ENCODE assay signal across 1 cellular context in genomic region chr19:5805465-5806132, GRCh38.
A peak's percentile ranks its signal among the peaks of the same experiment; 100 is the strongest.
TF ChIP-seq lines count a peak whose summit lies in the region.

No MANE protein-coding gene starts in this region.

TF ChIP-seq in HepG2, 621 proteins besides CTCF, POLR2A, EP300 and RAD21 (continued from another document and continues in another):
- TF ChIP-seq ZNF503 (CRISPR knock-in tag; IDR thresholded peaks at IDR 0.05) (no peak), ZNF574 (CRISPR knock-in tag; IDR thresholded peaks at IDR 0.05) (peak; percentile 48), ZMYM2 (CRISPR knock-in tag; IDR thresholded peaks at IDR 0.05) (peak; percentile 32; the same call in 1 of the 2 replicates), ZNF740 (CRISPR knock-in tag; IDR thresholded peaks at IDR 0.05) (peak; percentile 87), ZNF274 (CRISPR knock-in tag; IDR thresholded peaks at IDR 0.05) (0 out of 2 replicates have a peak, but pooled peaks have one; percentile 38), ZNF713 (CRISPR knock-in tag; IDR thresholded peaks at IDR 0.05) (no peak), ZNF563 (CRISPR knock-in tag; IDR thresholded peaks at IDR 0.05) (no peak), SMARCC2 (IDR thresholded peaks at IDR 0.05) (no peak), ZNF710 (CRISPR knock-in tag; IDR thresholded peaks at IDR 0.05; ENCODE audit: borderline replicate concordance) (0 out of 2 replicates have a peak, but pooled peaks have one; percentile 38), POLR2AphosphoS2 (IDR thresholded peaks at IDR 0.05; ENCODE audit: low read depth, low read length) (no peak), ZSCAN30 (CRISPR knock-in tag; IDR thresholded peaks at IDR 0.05) (no peak), ZNF569 (CRISPR knock-in tag; IDR thresholded peaks at IDR 0.05; ENCODE audit: borderline replicate concordance) (no peak), RFX1 (IDR thresholded peaks at IDR 0.05) (no peak), ZNF746 (CRISPR knock-in tag; IDR thresholded peaks at IDR 0.05) (peak; percentile 55), KLF9 (CRISPR knock-in tag; IDR thresholded peaks at IDR 0.05; ENCODE audit: low read depth) (no peak), RBFOX2 (IDR thresholded peaks at IDR 0.05; ENCODE audit: low read depth, low read length) (0 out of 2 replicates have a peak, but pooled peaks have one; percentile 39), ZNF800 (CRISPR knock-in tag; IDR thresholded peaks at IDR 0.05) (peak; percentile 60; the same call in 1 of the 2 replicates), SALL2 (CRISPR knock-in tag; IDR thresholded peaks at IDR 0.05) (0 out of 2 replicates have a peak, but pooled peaks have one; percentile 23), TARDBP (CRISPR knock-in tag; IDR thresholded peaks at IDR 0.05) (peak; percentile 55; the same call in 1 of the 2 replicates), BCL6 (CRISPR knock-in tag; IDR thresholded peaks at IDR 0.05) (no peak), ZBTB33 (CRISPR knock-in tag; IDR thresholded peaks at IDR 0.05) (peak; percentile 72; the same call in 1 of the 2 replicates), TMF1 (CRISPR knock-in tag; IDR thresholded peaks at IDR 0.05; ENCODE audit: low read depth) (no peak), ARID5B (CRISPR knock-in tag; IDR thresholded peaks at IDR 0.05) (peak; percentile 31; the same call in 1 of the 2 replicates), TFDP2 (CRISPR knock-in tag; IDR thresholded peaks at IDR 0.05) (0 out of 2 replicates have a peak, but pooled peaks have one; percentile 46), MAZ (IDR thresholded peaks at IDR 0.05; ENCODE audit: borderline replicate concordance, low read depth, low read length) (peak; percentile 75; the same call in 1 of the 2 replicates), MAZ (CRISPR knock-in tag; IDR thresholded peaks at IDR 0.05; ENCODE audit: low read depth) (peak; percentile 75; the same call in 1 of the 2 replicates), ZNF687 (CRISPR knock-in tag; IDR thresholded peaks at IDR 0.05) (peak; percentile 85), SMAD1 (CRISPR knock-in tag; IDR thresholded peaks at IDR 0.05; ENCODE audit: borderline replicate concordance, low read depth) (no peak), PPARG (CRISPR knock-in tag; conservative IDR thresholded peaks at IDR 0.05) (0 out of 2 replicates have a peak, but pooled peaks have one; percentile 34), ERF (CRISPR knock-in tag; IDR thresholded peaks at IDR 0.05) (peak; percentile 55; the same call in 1 of the 2 replicates), ZGPAT (CRISPR knock-in tag; IDR thresholded peaks at IDR 0.05) (peak; percentile 64; the same call in 1 of the 2 replicates), CENPT (CRISPR knock-in tag; IDR thresholded peaks at IDR 0.05; ENCODE audit: low read depth) (no peak), ZBTB38 (CRISPR knock-in tag; IDR thresholded peaks at IDR 0.05) (peak; percentile 58; the same call in 1 of the 2 replicates), THAP11 (CRISPR knock-in tag; IDR thresholded peaks at IDR 0.05) (peak; percentile 29; the same call in 1 of the 2 replicates)
